ENCODE assay signal across 20 cellular contexts in the genomic region with DNA sequence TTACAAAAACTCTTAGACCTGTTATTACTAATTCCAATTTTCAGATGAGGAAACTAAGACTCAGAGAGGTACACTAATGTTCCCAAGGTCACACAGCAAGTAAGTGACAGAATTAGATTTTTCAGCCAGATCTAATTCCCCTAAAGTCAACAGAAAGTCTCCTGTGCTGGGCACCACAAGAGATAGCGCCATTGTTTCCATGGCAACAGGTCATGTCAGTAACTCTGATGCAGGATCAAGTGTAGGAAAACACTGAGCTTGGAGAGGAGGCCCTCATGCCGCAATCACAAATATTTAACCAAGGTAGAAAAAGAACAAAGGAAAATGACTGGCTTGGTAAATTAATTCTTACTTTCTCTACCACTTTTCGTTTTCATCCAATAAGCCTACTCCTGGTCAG.
DNase-seq lines count a peak whose midpoint lies in the region; ATAC-seq, FAIRE-seq and TF ChIP-seq lines count a peak whose summit lies in the region.
"Had no signal": no experiment of that assay in that cellular context is flagged by ENCODE, and none has a peak within 500 bp of the region (broad histone marks: within the 10 kb centered on the region; RNA-seq: fewer than 3 reads in every experiment).

No MANE protein-coding gene starts in this region.

- DNase-seq in DMS153 (lab: John Stamatoyannopoulos, UW): peak; percentile 52
- no peak for DNase-seq in DMS153 treated with DMSO at 0.1 percent for 48 hours (lab: John Stamatoyannopoulos, UW; ENCODE audit: unreplicated experiment)
- DNase-seq in HepG2 (ENCODE audit: low spot score): peak; percentile 55
- DNase-seq in right lobe of liver: no peak
- DNase-seq in hepatocyte (ENCODE audit: low spot score): peak; percentile 56
- no peak for DNase-seq in activated CD4-positive, CD25-positive, alpha-beta regulatory T cell (lab: John Stamatoyannopoulos, UW)
- no peak for DNase-seq in NCI-H1105 treated with DMSO at 0.1 percent for 48 hours (lab: John Stamatoyannopoulos, UW)
- DNase-seq: 8988T; BE2C; CD4-positive, CD25-positive, alpha-beta regulatory T cell; DMS79 treated with DMSO at 0.1 percent for 48 hours; MM.1S; NCI-H1105; NCI-H187; NCI-H2227 treated with DMSO at 0.1 percent for 48 hours; NCI-H526 treated with DMSO at 0.1 percent for 48 hours; PC-9; T-helper 1 cell had no signal

- intact Hi-C loops in HepG2 (cut with micrococcal nuclease; ENCODE audit: unreplicated experiment) (no loop called here), right lobe of liver (cut with DNase I) (no loop called here)

- no peak overlapping the region for H3K4me2 ChIP-seq in HepG2 (ENCODE audit: low read depth, low read length)
- H3K4me2 ChIP-seq in hepatocyte: no peak overlapping the region
- H3K4me2 ChIP-seq: PC-9 had no signal

- in situ Hi-C loops in HepG2 (cut with HindIII; ENCODE audit: extremely low pct_ligation_motif_present, low pct_unique_long_range_greater_than_20kb): loop anchor here (25.0 kb wide), 1 partner anchor 198 kb away; no protein-coding TSS in a partner anchor

- CTCF ChIA-PET in HepG2 (lab: Yijun Ruan, JAX; ENCODE audit: low intra/inter-chr PET ratio, low total read pairs): no interaction called here

- TF ChIP-seq RAD21 in HepG2 (CRISPR knock-in tag; IDR thresholded peaks at IDR 0.05): no peak

- no peak for ATAC-seq in HepG2
- no peak for ATAC-seq in right lobe of liver
- ATAC-seq in GM19463 (IDR thresholded peaks at IDR 0.05; ENCODE audit: unreplicated experiment): no peak

- TF ChIP-seq CTCF in HepG2 (CRISPR knock-in tag; IDR thresholded peaks at IDR 0.05) (no peak), right lobe of liver (IDR thresholded peaks at IDR 0.05) (no peak), hepatocyte (IDR thresholded peaks at IDR 0.05; ENCODE audit: poor library complexity) (no peak)

- no peaks in the 10 kb centered on the region for H4K20me1 ChIP-seq in HepG2 (ENCODE audit: insufficient read depth, low read length)
- no peaks in the 10 kb centered on the region for H4K20me1 ChIP-seq in hepatocyte (ENCODE audit: insufficient read depth, poor library complexity, severe bottlenecking)

- H3K9me3 ChIP-seq in HepG2 (ENCODE audit: low read length): no peaks in the 10 kb centered on the region
- no peaks in the 10 kb centered on the region for H3K9me3 ChIP-seq in right lobe of liver
- no peaks in the 10 kb centered on the region for H3K9me3 ChIP-seq in hepatocyte (ENCODE audit: low read depth)
- H3K9me3 ChIP-seq: BE2C, Caco-2 had no signal

- H2AFZ ChIP-seq in HepG2 (ENCODE audit: low read length) (no peak overlapping the region), hepatocyte (no peak overlapping the region)
- H2AFZ ChIP-seq: PC-9 had no signal

- 3% methylated on average over 3 of the region's 3 CpGs for WGBS in HepG2 (ENCODE audit: low lambda C conversion rate)
- 44% methylated on average over 3 of the region's 3 CpGs for whole genome bisulfite sequencing in right lobe of liver (ENCODE audit: insufficient coverage, low coverage, low lambda C conversion rate, missing lambda C conversion rate)
- WGBS in hepatocyte (ENCODE audit: low lambda C conversion rate, missing lambda C conversion rate): 66% methylated on average over 3 of the region's 3 CpGs

- BruUV-seq in HepG2 (replicated peaks; lab: Mats Ljungman, UMichigan): no TSS peak

- TF ChIP-seq EP300 in HepG2 (IDR thresholded peaks at IDR 0.05; ENCODE audit: low read depth in 2 of 2, low read length in 2 of 2): no peak
- TF ChIP-seq EP300 in HepG2 (CRISPR knock-in tag; IDR thresholded peaks at IDR 0.05; ENCODE audit: borderline replicate concordance): no peak

- H3K4me3 ChIP-seq in HepG2 (replicated peaks in 1 of 3; ENCODE audit: insufficient read depth in 1 of 3, low read depth in 2 of 3, low read length in 3 of 3) (no peak overlapping the region), right lobe of liver (no peak overlapping the region), hepatocyte (no peak overlapping the region)
- H3K4me3 ChIP-seq: PC-9 had no signal

- no peak for FAIRE-seq in HepG2 (lab: Jason Lieb, UNC)

- H3K4me1 ChIP-seq in HepG2 (ENCODE audit: insufficient read depth, low read length) (no peaks in the 10 kb centered on the region), right lobe of liver (no peaks in the 10 kb centered on the region), hepatocyte (ENCODE audit: insufficient read depth) (peaks cover 9% of the 10 kb centered on the region)
- H3K4me1 ChIP-seq: BE2C, Caco-2 had no signal

- POLR2A ChIA-PET in HepG2 (lab: Yijun Ruan, JAX): no interaction called here

- no peaks in the 10 kb centered on the region for H3K36me3 ChIP-seq in HepG2 (replicated peaks in 1 of 2; ENCODE audit: control insufficient read depth in 1 of 2, insufficient read depth in 2 of 2, low read length in 2 of 2)
- H3K36me3 ChIP-seq in right lobe of liver: no peaks in the 10 kb centered on the region
- H3K36me3 ChIP-seq in hepatocyte (replicated peaks; ENCODE audit: insufficient read depth, low read depth): no peaks in the 10 kb centered on the region
- H3K36me3 ChIP-seq: BE2C had no signal

- H3K9me2 ChIP-seq in hepatocyte (replicated peaks; ENCODE audit: insufficient read depth): no peaks in the 10 kb centered on the region

- no peak overlapping the region for H3K9ac ChIP-seq in HepG2 (ENCODE audit: insufficient read depth, low read depth, low read length)

- TF ChIP-seq POLR2A in HepG2 (IDR thresholded peaks at IDR 0.05; ENCODE audit: insufficient read depth in 1 of 2, low read depth in 2 of 2, low read length in 2 of 2) (no peak), right lobe of liver (IDR thresholded peaks at IDR 0.05) (no peak)

- no peak overlapping the region for H3K27ac ChIP-seq in HepG2 (ENCODE audit: extremely low read length, insufficient read depth, low read length)
- H3K27ac ChIP-seq in right lobe of liver: no peak overlapping the region
- H3K27ac ChIP-seq in hepatocyte: no peak overlapping the region
- H3K27ac ChIP-seq: PC-9 had no signal

- H3K27me3 ChIP-seq in HepG2 (ENCODE audit: control insufficient read depth in 1 of 2, insufficient read depth in 2 of 2, low read length in 2 of 2) (no peaks in the 10 kb centered on the region; a peak in 4 of 5 replicates), right lobe of liver (no peaks in the 10 kb centered on the region), hepatocyte (peaks cover 7% of the 10 kb centered on the region)
- H3K27me3 ChIP-seq: BE2C had no signal

- H3K79me2 ChIP-seq in HepG2 (ENCODE audit: insufficient read depth, low read length) (no peaks in the 10 kb centered on the region), hepatocyte (no peaks in the 10 kb centered on the region)

TF ChIP-seq in HepG2, 621 proteins besides CTCF, POLR2A, EP300 and RAD21:
- TF ChIP-seq, protein P1, sequence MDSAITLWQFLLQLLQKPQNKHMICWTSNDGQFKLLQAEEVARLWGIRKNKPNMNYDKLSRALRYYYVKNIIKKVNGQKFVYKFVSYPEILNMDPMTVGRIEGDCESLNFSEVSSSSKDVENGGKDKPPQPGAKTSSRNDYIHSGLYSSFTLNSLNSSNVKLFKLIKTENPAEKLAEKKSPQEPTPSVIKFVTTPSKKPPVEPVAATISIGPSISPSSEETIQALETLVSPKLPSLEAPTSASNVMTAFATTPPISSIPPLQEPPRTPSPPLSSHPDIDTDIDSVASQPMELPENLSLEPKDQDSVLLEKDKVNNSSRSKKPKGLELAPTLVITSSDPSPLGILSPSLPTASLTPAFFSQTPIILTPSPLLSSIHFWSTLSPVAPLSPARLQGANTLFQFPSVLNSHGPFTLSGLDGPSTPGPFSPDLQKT (CRISPR knock-in tag; IDR thresholded peaks at IDR 0.05; ENCODE audit: borderline replicate concordance): no peak
- TF ChIP-seq RFX1 (IDR thresholded peaks at IDR 0.05): peak; percentile 62
- no peak for TF ChIP-seq ADNP (CRISPR knock-in tag; IDR thresholded peaks at IDR 0.05)
- TF ChIP-seq RFX3 (CRISPR knock-in tag; IDR thresholded peaks at IDR 0.05): 0 out of 2 replicates have a peak, but pooled peaks have one; percentile 50
- TF ChIP-seq KDM4B (CRISPR knock-in tag; IDR thresholded peaks at IDR 0.05): no peak
TF ChIP-seq in HepG2: peak in this region for 2.

Comparison
In these comparisons a context has a peak if more than half of its experiments do, and no peak if none do; other contexts are left out.
1. DNase-seq: peak in DMS153 (single experiment), HepG2 (single experiment) and hepatocyte (single experiment); none in DMS153 treated with DMSO at 0.1 percent for 48 hours (single experiment), right lobe of liver (0 of 3), activated CD4-positive, CD25-positive, alpha-beta regulatory T cell (0 of 4) and NCI-H1105 treated with DMSO at 0.1 percent for 48 hours (single experiment).